Comparison of ENCODE assay signal across 1 cellular context in the genomic region with DNA sequence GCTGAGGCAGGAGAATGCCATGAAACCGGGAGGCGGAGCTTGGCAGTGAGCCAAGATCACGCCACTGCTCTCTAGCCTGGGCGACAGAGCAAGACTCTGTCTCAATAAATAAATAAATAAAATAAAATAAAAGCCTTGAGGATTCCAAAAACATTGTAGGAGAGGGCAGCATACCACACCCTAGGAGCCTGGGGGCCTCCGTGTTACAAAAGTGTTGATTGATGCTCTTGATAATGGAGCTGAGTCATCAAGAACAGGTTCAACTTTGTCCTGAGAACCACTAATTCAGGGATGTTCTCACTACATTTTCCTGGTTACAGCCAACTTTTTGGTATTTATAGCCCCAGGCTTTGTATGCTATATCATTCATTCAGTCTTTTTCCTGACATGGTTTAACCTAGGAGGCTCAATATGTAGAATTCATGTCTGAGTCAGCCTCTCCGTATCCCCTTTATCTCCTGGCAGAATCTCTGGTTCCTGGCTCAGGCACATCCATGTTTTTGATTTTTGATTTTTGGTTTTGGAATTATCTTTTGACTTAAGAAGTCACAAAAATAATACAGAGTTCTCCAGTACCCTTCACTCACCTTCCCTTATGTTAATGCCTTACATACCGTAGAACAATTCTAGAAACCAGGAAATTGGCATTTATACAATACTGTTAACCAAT.
TF ChIP-seq lines count a peak whose summit lies in the region.

No MANE protein-coding gene starts in this region.

TF ChIP-seq in K562, 482 proteins besides CTCF, POLR2A, EP300 and RAD21 (continued from another document and continues in another):
- TF ChIP-seq, protein P1, sequence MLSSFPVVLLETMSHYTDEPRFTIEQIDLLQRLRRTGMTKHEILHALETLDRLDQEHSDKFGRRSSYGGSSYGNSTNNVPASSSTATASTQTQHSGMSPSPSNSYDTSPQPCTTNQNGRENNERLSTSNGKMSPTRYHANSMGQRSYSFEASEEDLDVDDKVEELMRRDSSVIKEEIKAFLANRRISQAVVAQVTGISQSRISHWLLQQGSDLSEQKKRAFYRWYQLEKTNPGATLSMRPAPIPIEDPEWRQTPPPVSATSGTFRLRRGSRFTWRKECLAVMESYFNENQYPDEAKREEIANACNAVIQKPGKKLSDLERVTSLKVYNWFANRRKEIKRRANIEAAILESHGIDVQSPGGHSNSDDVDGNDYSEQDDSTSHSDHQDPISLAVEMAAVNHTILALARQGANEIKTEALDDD (IDR thresholded peaks at IDR 0.05) = 0 out of 2 replicates have a peak, but pooled peaks have one; percentile 8
- TF ChIP-seq, protein P2, sequence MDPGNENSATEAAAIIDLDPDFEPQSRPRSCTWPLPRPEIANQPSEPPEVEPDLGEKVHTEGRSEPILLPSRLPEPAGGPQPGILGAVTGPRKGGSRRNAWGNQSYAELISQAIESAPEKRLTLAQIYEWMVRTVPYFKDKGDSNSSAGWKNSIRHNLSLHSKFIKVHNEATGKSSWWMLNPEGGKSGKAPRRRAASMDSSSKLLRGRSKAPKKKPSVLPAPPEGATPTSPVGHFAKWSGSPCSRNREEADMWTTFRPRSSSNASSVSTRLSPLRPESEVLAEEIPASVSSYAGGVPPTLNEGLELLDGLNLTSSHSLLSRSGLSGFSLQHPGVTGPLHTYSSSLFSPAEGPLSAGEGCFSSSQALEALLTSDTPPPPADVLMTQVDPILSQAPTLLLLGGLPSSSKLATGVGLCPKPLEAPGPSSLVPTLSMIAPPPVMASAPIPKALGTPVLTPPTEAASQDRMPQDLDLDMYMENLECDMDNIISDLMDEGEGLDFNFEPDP (CRISPR knock-in tag; IDR thresholded peaks at IDR 0.05) = no peak
- TF ChIP-seq, protein P3, sequence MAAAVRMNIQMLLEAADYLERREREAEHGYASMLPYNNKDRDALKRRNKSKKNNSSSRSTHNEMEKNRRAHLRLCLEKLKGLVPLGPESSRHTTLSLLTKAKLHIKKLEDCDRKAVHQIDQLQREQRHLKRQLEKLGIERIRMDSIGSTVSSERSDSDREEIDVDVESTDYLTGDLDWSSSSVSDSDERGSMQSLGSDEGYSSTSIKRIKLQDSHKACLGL (CRISPR knock-in tag; IDR thresholded peaks at IDR 0.05; ENCODE audit: borderline replicate concordance, poor library complexity, severe bottlenecking) = no peak
- TF ChIP-seq CTBP1 (IDR thresholded peaks at IDR 0.05; ENCODE audit: borderline replicate concordance) (peak; percentile 75; the same call in 1 of the 2 replicates), MAFK (IDR thresholded peaks at IDR 0.05; ENCODE audit: low read length) (peak; percentile 77), MTA1 (IDR thresholded peaks at IDR 0.05; ENCODE audit: borderline replicate concordance) (0 out of 2 replicates have a peak, but pooled peaks have one; percentile 12), MEF2D (tag; conservative IDR thresholded peaks at IDR 0.05; ENCODE audit: low read depth) (0 out of 2 replicates have a peak, but pooled peaks have one; percentile 48), PRPF4 (IDR thresholded peaks at IDR 0.05; ENCODE audit: insufficient read depth, low read depth, low read length, poor library complexity, severe bottlenecking) (no peak), FOXA3 (CRISPR knock-in tag; conservative IDR thresholded peaks at IDR 0.05 in 1 of 2, IDR thresholded peaks at IDR 0.05 in 1 of 2) (no peak), HNRNPLL (IDR thresholded peaks at IDR 0.05; ENCODE audit: low read depth, low read length, poor library complexity, severe bottlenecking) (no peak), ETV6 (IDR thresholded peaks at IDR 0.05; ENCODE audit: borderline replicate concordance in 1 of 2, low read depth in 2 of 2, low read length in 1 of 2) (0 out of 4 replicates have a peak, but pooled peaks of 1 of the 2 experiments have one; percentile 16), ETV6 (CRISPR knock-in tag; IDR thresholded peaks at IDR 0.05; ENCODE audit: borderline replicate concordance) (no peak), CREBBP (IDR thresholded peaks at IDR 0.05; ENCODE audit: low read depth, low read length) (no peak), ZEB2 (IDR thresholded peaks at IDR 0.05) (peak; percentile 47; the same call in 1 of the 2 replicates), ARID1B (IDR thresholded peaks at IDR 0.05) (peak; percentile 82), C11orf30 (IDR thresholded peaks at IDR 0.05; ENCODE audit: low read depth) (peak; percentile 95), ZNF75A (CRISPR knock-in tag; IDR thresholded peaks at IDR 0.05) (peak; percentile 16; the same call in 1 of the 2 replicates), TBL1XR1 (IDR thresholded peaks at IDR 0.05; ENCODE audit: low read length in 2 of 2) (0 out of 4 replicates have a peak, but pooled peaks of 1 of the 2 experiments have one; percentile 14), TRIM24 (IDR thresholded peaks at IDR 0.05) (0 out of 4 replicates have a peak, but pooled peaks of 1 of the 2 experiments have one; percentile 4), HDAC2 (IDR thresholded peaks at IDR 0.05) (peak; percentile 65; the same call in 1 of the 2 replicates), SMARCE1 (IDR thresholded peaks at IDR 0.05) (peak; percentile 90), JUND (IDR thresholded peaks at IDR 0.05; ENCODE audit: borderline replicate concordance, low read depth, low read length) (peak; percentile 94), JUND (tag; IDR thresholded peaks at IDR 0.05; ENCODE audit: borderline replicate concordance, low read depth, low read length) (peak; percentile 92; the same call in 2 of the 3 replicates), RCOR1 (IDR thresholded peaks at IDR 0.05; ENCODE audit: borderline replicate concordance in 1 of 2, low read depth in 2 of 2, low read length in 2 of 2) (peak in 1 of 2 experiments; percentile 30; a peak in 1 of 4 replicates), ZKSCAN8 (CRISPR knock-in tag; IDR thresholded peaks at IDR 0.05) (0 out of 2 replicates have a peak, but pooled peaks have one; percentile 61), COPS2 (conservative IDR thresholded peaks at IDR 0.05) (no peak), NFE2 (IDR thresholded peaks at IDR 0.05; ENCODE audit: low read depth) (peak; percentile 84), NCOR1 (IDR thresholded peaks at IDR 0.05) (0 out of 2 replicates have a peak, but pooled peaks have one; percentile 3), NRF1 (conservative IDR thresholded peaks at IDR 0.05 in 1 of 2, IDR thresholded peaks at IDR 0.05 in 1 of 2) (no peak)
- TF ChIP-seq, protein P4, sequence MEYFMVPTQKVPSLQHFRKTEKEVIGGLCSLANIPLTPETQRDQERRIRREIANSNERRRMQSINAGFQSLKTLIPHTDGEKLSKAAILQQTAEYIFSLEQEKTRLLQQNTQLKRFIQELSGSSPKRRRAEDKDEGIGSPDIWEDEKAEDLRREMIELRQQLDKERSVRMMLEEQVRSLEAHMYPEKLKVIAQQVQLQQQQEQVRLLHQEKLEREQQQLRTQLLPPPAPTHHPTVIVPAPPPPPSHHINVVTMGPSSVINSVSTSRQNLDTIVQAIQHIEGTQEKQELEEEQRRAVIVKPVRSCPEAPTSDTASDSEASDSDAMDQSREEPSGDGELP (CRISPR knock-in tag; IDR thresholded peaks at IDR 0.05; ENCODE audit: borderline replicate concordance) = no peak
- TF ChIP-seq, protein P5, sequence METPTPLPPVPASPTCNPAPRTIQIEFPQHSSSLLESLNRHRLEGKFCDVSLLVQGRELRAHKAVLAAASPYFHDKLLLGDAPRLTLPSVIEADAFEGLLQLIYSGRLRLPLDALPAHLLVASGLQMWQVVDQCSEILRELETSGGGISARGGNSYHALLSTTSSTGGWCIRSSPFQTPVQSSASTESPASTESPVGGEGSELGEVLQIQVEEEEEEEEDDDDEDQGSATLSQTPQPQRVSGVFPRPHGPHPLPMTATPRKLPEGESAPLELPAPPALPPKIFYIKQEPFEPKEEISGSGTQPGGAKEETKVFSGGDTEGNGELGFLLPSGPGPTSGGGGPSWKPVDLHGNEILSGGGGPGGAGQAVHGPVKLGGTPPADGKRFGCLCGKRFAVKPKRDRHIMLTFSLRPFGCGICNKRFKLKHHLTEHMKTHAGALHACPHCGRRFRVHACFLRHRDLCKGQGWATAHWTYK (CRISPR knock-in tag; IDR thresholded peaks at IDR 0.05) = peak; percentile 71; the same call in 1 of the 2 replicates
- TF ChIP-seq, protein P6, sequence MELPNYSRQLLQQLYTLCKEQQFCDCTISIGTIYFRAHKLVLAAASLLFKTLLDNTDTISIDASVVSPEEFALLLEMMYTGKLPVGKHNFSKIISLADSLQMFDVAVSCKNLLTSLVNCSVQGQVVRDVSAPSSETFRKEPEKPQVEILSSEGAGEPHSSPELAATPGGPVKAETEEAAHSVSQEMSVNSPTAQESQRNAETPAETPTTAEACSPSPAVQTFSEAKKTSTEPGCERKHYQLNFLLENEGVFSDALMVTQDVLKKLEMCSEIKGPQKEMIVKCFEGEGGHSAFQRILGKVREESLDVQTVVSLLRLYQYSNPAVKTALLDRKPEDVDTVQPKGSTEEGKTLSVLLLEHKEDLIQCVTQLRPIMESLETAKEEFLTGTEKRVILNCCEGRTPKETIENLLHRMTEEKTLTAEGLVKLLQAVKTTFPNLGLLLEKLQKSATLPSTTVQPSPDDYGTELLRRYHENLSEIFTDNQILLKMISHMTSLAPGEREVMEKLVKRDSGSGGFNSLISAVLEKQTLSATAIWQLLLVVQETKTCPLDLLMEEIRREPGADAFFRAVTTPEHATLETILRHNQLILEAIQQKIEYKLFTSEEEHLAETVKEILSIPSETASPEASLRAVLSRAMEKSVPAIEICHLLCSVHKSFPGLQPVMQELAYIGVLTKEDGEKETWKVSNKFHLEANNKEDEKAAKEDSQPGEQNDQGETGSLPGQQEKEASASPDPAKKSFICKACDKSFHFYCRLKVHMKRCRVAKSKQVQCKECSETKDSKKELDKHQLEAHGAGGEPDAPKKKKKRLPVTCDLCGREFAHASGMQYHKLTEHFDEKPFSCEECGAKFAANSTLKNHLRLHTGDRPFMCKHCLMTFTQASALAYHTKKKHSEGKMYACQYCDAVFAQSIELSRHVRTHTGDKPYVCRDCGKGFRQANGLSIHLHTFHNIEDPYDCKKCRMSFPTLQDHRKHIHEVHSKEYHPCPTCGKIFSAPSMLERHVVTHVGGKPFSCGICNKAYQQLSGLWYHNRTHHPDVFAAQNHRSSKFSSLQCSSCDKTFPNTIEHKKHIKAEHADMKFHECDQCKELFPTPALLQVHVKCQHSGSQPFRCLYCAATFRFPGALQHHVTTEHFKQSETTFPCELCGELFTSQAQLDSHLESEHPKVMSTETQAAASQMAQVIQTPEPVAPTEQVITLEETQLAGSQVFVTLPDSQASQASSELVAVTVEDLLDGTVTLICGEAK (IDR thresholded peaks at IDR 0.05) = 0 out of 2 replicates have a peak, but pooled peaks have one; percentile 15
- TF ChIP-seq, protein P6 (CRISPR knock-in tag; IDR thresholded peaks at IDR 0.05) = no peak
- TF ChIP-seq, protein P7, sequence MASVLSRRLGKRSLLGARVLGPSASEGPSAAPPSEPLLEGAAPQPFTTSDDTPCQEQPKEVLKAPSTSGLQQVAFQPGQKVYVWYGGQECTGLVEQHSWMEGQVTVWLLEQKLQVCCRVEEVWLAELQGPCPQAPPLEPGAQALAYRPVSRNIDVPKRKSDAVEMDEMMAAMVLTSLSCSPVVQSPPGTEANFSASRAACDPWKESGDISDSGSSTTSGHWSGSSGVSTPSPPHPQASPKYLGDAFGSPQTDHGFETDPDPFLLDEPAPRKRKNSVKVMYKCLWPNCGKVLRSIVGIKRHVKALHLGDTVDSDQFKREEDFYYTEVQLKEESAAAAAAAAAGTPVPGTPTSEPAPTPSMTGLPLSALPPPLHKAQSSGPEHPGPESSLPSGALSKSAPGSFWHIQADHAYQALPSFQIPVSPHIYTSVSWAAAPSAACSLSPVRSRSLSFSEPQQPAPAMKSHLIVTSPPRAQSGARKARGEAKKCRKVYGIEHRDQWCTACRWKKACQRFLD (CRISPR knock-in tag; IDR thresholded peaks at IDR 0.05) = peak; percentile 68; the same call in 1 of the 2 replicates
- TF ChIP-seq, protein P8, sequence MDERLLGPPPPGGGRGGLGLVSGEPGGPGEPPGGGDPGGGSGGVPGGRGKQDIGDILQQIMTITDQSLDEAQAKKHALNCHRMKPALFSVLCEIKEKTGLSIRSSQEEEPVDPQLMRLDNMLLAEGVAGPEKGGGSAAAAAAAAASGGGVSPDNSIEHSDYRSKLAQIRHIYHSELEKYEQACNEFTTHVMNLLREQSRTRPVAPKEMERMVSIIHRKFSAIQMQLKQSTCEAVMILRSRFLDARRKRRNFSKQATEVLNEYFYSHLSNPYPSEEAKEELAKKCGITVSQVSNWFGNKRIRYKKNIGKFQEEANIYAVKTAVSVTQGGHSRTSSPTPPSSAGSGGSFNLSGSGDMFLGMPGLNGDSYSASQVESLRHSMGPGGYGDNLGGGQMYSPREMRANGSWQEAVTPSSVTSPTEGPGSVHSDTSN (CRISPR knock-in tag; IDR thresholded peaks at IDR 0.05; ENCODE audit: low read depth) = no peak
- TF ChIP-seq, protein P8 (tag; conservative IDR thresholded peaks at IDR 0.05; ENCODE audit: low read depth) = peak; percentile 71
